ENCODE assay signal across 10 cellular contexts in genomic region chr2:42009657-42010580, GRCh38. TPM values are rescaled to one million over a fixed set of nuclear protein-coding genes. Genes with fewer than 3 reads are reported as not detected.
DNase-seq lines count a peak whose midpoint lies in the region; ATAC-seq and TF ChIP-seq lines count a peak whose summit lies in the region.
"Had no signal": no experiment of that assay in that cellular context is flagged by ENCODE, and none has a peak within 500 bp of the region (broad histone marks: within the 10 kb centered on the region; RNA-seq: fewer than 3 reads in every experiment).

No MANE protein-coding gene starts in this region.

- ATAC-seq in DND-41 (ENCODE audit: insufficient read depth, low read depth) (peak; percentile 48; the same call in 1 of the 3 replicates), GM21367 (IDR thresholded peaks at IDR 0.05; ENCODE audit: unreplicated experiment) (no peak)
- peak; percentile 27 to 50 for ATAC-seq in activated T-cell treated with anti-CD3 and anti-CD28 coated beads, Interleukin-2, amount 50 U/mL, for 72 hours (replicated peaks in 1 of 2)

- H2BK15ac ChIP-seq in neuronal stem cell (ENCODE audit: low read length): no peak overlapping the region

- H4K20me1 ChIP-seq in DND-41 (ENCODE audit: insufficient read depth, low read length) (no peaks in the 10 kb centered on the region), OCI-LY7 (ENCODE audit: insufficient read depth, low read length) (no peaks in the 10 kb centered on the region)

- H3K14ac ChIP-seq in neuronal stem cell (ENCODE audit: low read length): no peak overlapping the region

- no peak overlapping the region for H2BK5ac ChIP-seq in neuronal stem cell (ENCODE audit: low read length)

- H3K27ac ChIP-seq in DND-41 (ENCODE audit: low read length) (no peak overlapping the region), HEK293 (ENCODE audit: extremely low read depth, low read depth, low read length) (no peak overlapping the region), neuronal stem cell (replicated peaks; ENCODE audit: low read length) (no peak overlapping the region), OCI-LY7 (ENCODE audit: low read depth, low read length, poor library complexity, severe bottlenecking) (no peak overlapping the region)

- CTCF ChIA-PET in HEK293 (lab: Yijun Ruan, JAX) (no interaction called here), OCI-LY7 (lab: Charles Lee; ENCODE audit: unreplicated experiment) (no interaction called here)

- WGBS in neuronal stem cell (ENCODE audit: extremely low coverage in 2 of 2, insufficient read length in 2 of 2, insufficient replicate concordance in 1 of 2), 2 donors: no CpG with 5 or more reads among the region's 10 CpGs

- no peak for TF ChIP-seq CTCF in DND-41 (IDR thresholded peaks at IDR 0.05; ENCODE audit: borderline replicate concordance, extremely low read depth, low read length, poor library complexity, severe bottlenecking)
- TF ChIP-seq CTCF in HEK293 (tag by site-specific recombination; IDR thresholded peaks at IDR 0.05): no peak
- TF ChIP-seq CTCF in OCI-LY7 (conservative IDR thresholded peaks at IDR 0.05; ENCODE audit: low read length): no peak

- H2BK120ac ChIP-seq in neuronal stem cell (ENCODE audit: low read depth, low read length): no peak overlapping the region

- no peak overlapping the region for H3K9ac ChIP-seq in DND-41 (ENCODE audit: low read depth, low read length)
- H3K9ac ChIP-seq in neuronal stem cell (ENCODE audit: low read depth, low read length, poor library complexity): no peak overlapping the region

- intact Hi-C loops in OCI-LY7 (cut with micrococcal nuclease; ENCODE audit: unreplicated experiment): no loop called here

- H3K4me1 ChIP-seq in DND-41 (ENCODE audit: insufficient read depth, low read length) (peaks cover 11% of the 10 kb centered on the region), HEK293 (ENCODE audit: control insufficient read depth, insufficient read depth, low read length) (peaks cover 17% of the 10 kb centered on the region), neuronal stem cell (ENCODE audit: control insufficient read depth in 2 of 2, insufficient read depth in 1 of 2, low read depth in 1 of 2, low read length in 2 of 2) (peaks cover 0 to 7% of the 10 kb centered on the region in 2 donors), OCI-LY7 (ENCODE audit: insufficient read depth, low read length, poor library complexity, severe bottlenecking) (no peaks in the 10 kb centered on the region)

- peak overlapping the region; percentile 20 to 74 for H3K4me3 Mint-ChIP-seq in activated T-cell treated with anti-CD3 and anti-CD28 coated beads, Interleukin-2, amount 50 U/mL, for 72 hours

- DNase-seq in DND-41: no peak
- DNase-seq in activated T-cell treated with anti-CD3 and anti-CD28 coated beads, Interleukin-2, amount 50 U/mL, for 72 hours: peak; percentile 4 to 12
- DNase-seq in neuronal stem cell (ENCODE audit: low spot score): no peak
- DNase-seq in OCI-LY7 (ENCODE audit: low spot score): no peak
- DNase-seq in NCI-H2171 (lab: John Stamatoyannopoulos, UW): no peak
- no peak for DNase-seq in NCI-H82 (lab: John Stamatoyannopoulos, UW)
- DNase-seq: NCI-H69, nucleus accumbens had no signal

- H3K79me1 ChIP-seq in neuronal stem cell (ENCODE audit: low read depth, low read length): no peaks in the 10 kb centered on the region

- POLR2A ChIA-PET in HEK293 (lab: Yijun Ruan, JAX): no interaction called here
- POLR2A ChIA-PET in OCI-LY7 (lab: Charles Lee): no interaction called here

- H2BK12ac ChIP-seq in neuronal stem cell (ENCODE audit: low read length): no peak overlapping the region

- no peak overlapping the region for H4K91ac ChIP-seq in neuronal stem cell (ENCODE audit: low read depth, low read length, poor library complexity)

- no TSS peak for BruUV-seq in OCI-LY7 (replicated peaks; lab: Mats Ljungman, UMichigan)

- H3K23ac ChIP-seq in neuronal stem cell (ENCODE audit: low read depth, low read length, poor library complexity): no peak overlapping the region

- H3K4me2 ChIP-seq in DND-41 (ENCODE audit: insufficient read depth, low read length): peak overlapping the region; percentile 51; the same call in 1 of the 2 replicates
- no peak overlapping the region for H3K4me2 ChIP-seq in neuronal stem cell (ENCODE audit: insufficient read depth, low read length, poor library complexity, severe bottlenecking)
- no peak overlapping the region for H3K4me2 ChIP-seq in OCI-LY7 (ENCODE audit: low read length)

- no peaks in the 10 kb centered on the region for H3K9me2 ChIP-seq in OCI-LY7 (ENCODE audit: insufficient read depth, low read length)

- no peaks in the 10 kb centered on the region for H3K9me3 ChIP-seq in DND-41 (ENCODE audit: insufficient read depth, low read length, severe bottlenecking)
- H3K9me3 ChIP-seq in HEK293 (ENCODE audit: control insufficient read depth, insufficient read depth, low read depth, low read length): no peaks in the 10 kb centered on the region
- H3K9me3 ChIP-seq in neuronal stem cell (replicated peaks in 1 of 2; ENCODE audit: control insufficient read depth in 2 of 2, insufficient read depth in 1 of 2, low read depth in 1 of 2, low read length in 2 of 2): peaks cover 0 to 4% of the 10 kb centered on the region in 2 donors
- H3K9me3 ChIP-seq in OCI-LY7 (ENCODE audit: low read length): no peaks in the 10 kb centered on the region

- H3K36me3 ChIP-seq in DND-41 (ENCODE audit: insufficient read depth, low read length): no peaks in the 10 kb centered on the region
- H3K36me3 ChIP-seq in HEK293 (ENCODE audit: control insufficient read depth in 2 of 2, insufficient read depth in 1 of 2, low read length in 2 of 2): no peaks in the 10 kb centered on the region
- no peaks in the 10 kb centered on the region for H3K36me3 ChIP-seq in neuronal stem cell (replicated peaks in 1 of 2; ENCODE audit: control insufficient read depth in 2 of 2, insufficient read depth in 2 of 2, low read length in 2 of 2)
- no peaks in the 10 kb centered on the region for H3K36me3 ChIP-seq in OCI-LY7 (ENCODE audit: insufficient read depth, low read length)

- peaks cover 15% of the 10 kb centered on the region for H3K4me1 Mint-ChIP-seq in activated T-cell treated with anti-CD3 and anti-CD28 coated beads, Interleukin-2, amount 50 U/mL, for 72 hours (ENCODE audit: low read depth)

- H3K79me2 ChIP-seq in DND-41 (ENCODE audit: insufficient read depth, low read length) (no peaks in the 10 kb centered on the region), OCI-LY7 (ENCODE audit: insufficient read depth, low read depth, low read length) (no peaks in the 10 kb centered on the region)

- no peak overlapping the region for H4K8ac ChIP-seq in neuronal stem cell (ENCODE audit: low read depth, low read length)

- H3K4me3 ChIP-seq in DND-41 (ENCODE audit: low read depth in 1 of 2, low read length in 2 of 2) (peak overlapping the region in 1 of 2 experiments; percentile 16; a peak in 1 of 4 replicates), HEK293 (ENCODE audit: low read depth, low read length) (no peak overlapping the region), neuronal stem cell (ENCODE audit: low read length in 2 of 2) (no peak overlapping the region), OCI-LY7 (ENCODE audit: low read depth, low read length, poor library complexity, severe bottlenecking) (no peak overlapping the region)

- no peak overlapping the region for H3K18ac ChIP-seq in neuronal stem cell (ENCODE audit: low read length)

- H2AFZ ChIP-seq in DND-41 (ENCODE audit: low read depth, low read length): peak overlapping the region; percentile 29; the same call in 1 of the 2 replicates
- peak overlapping the region; percentile 37 for H2AFZ ChIP-seq in neuronal stem cell (ENCODE audit: low read length)
- H2AFZ ChIP-seq in OCI-LY7 (ENCODE audit: low read length): no peak overlapping the region

- peak overlapping the region; percentile 16 for H2AK5ac ChIP-seq in neuronal stem cell (ENCODE audit: low read depth, low read length)

- peaks cover 0 to 2% of the 10 kb centered on the region in 2 donors for H3K9me3 Mint-ChIP-seq in activated T-cell treated with anti-CD3 and anti-CD28 coated beads, Interleukin-2, amount 50 U/mL, for 72 hours

- H3K36me3 Mint-ChIP-seq in activated T-cell treated with anti-CD3 and anti-CD28 coated beads, Interleukin-2, amount 50 U/mL, for 72 hours (ENCODE audit: insufficient read depth in 2 of 2): peaks cover 2 to 4% of the 10 kb centered on the region in 2 donors

- H3K4ac ChIP-seq in neuronal stem cell (ENCODE audit: low read length): no peak overlapping the region

- H3K27me3 ChIP-seq in DND-41 (ENCODE audit: insufficient read depth, low read length, poor library complexity): peaks cover 2% of the 10 kb centered on the region
- no peaks in the 10 kb centered on the region for H3K27me3 ChIP-seq in neuronal stem cell (ENCODE audit: control insufficient read depth in 3 of 3, insufficient read depth in 3 of 3, low read depth in 1 of 3, low read length in 3 of 3)

- peak overlapping the region; percentile 50 for H3K27ac Mint-ChIP-seq in activated T-cell treated with anti-CD3 and anti-CD28 coated beads, Interleukin-2, amount 50 U/mL, for 72 hours

- peaks cover 16% of the 10 kb centered on the region for H3K27me3 Mint-ChIP-seq in activated T-cell treated with anti-CD3 and anti-CD28 coated beads, Interleukin-2, amount 50 U/mL, for 72 hours (ENCODE audit: low read depth)

RNA-seq across cellular contexts. Expression of gene PKDCC, which starts 37.9 kb away (rescaled TPM):
- not detected for total RNA-seq in activated T-cell treated with anti-CD3 and anti-CD28 coated beads, Interleukin-2, amount 50 U/mL, for 72 hours
- polyA plus RNA-seq in neuronal stem cell (2013, experiment 1 of 2): 93.5 TPM
- polyA plus RNA-seq in neuronal stem cell (2013, experiment 2 of 2): 92.5 TPM
- not detected in 2 replicates for total RNA-seq in OCI-LY7 (2014; rRNA removed; shearing (Covaris generic))
- not detected in 2 replicates for total RNA-seq in OCI-LY7 (2022)

Comparison
In these comparisons a context has a peak if more than half of its experiments do, and no peak if none do; other contexts are left out.
1. DNase-seq: peak in activated T-cell treated with anti-CD3 and anti-CD28 coated beads, Interleukin-2, amount 50 U/mL, for 72 hours (2 of 2); none in DND-41 (single experiment), neuronal stem cell (single experiment), OCI-LY7 (single experiment), NCI-H2171 (single experiment) and NCI-H82 (single experiment).